9 cellular contexts compared by ENCODE assay signal in genomic region chr19:16078311-16078758, GRCh38. TPM values are rescaled to one million over a fixed set of nuclear protein-coding genes. Genes with fewer than 3 reads are reported as not detected.
DNase-seq lines count a peak whose midpoint lies in the region; ATAC-seq, FAIRE-seq and TF ChIP-seq lines count a peak whose summit lies in the region.
"Had no signal": no experiment of that assay in that cellular context is flagged by ENCODE, and none has a peak within 500 bp of the region (broad histone marks: within the 10 kb centered on the region; RNA-seq: fewer than 3 reads in every experiment).

No MANE protein-coding gene starts in this region.

- no peak for ATAC-seq in HG03095 (IDR thresholded peaks at IDR 0.05; ENCODE audit: unreplicated experiment)
- ATAC-seq in HG02981 (IDR thresholded peaks at IDR 0.05; ENCODE audit: unreplicated experiment): no peak

- peak overlapping the region; percentile 92 for H3K27ac ChIP-seq in caudate nucleus (ENCODE audit: low read depth, low read length)
- H3K27ac ChIP-seq in transverse colon: peak overlapping the region; percentile 99 to 100 (median 100)

- no peak for TF ChIP-seq EP300 in transverse colon (IDR thresholded peaks at IDR 0.05; ENCODE audit: low read depth)

- intact Hi-C loops in transverse colon (cut with DNase I; ENCODE audit: low total_unique reads): loop anchor here (5.0 kb wide), 1 partner anchor 209 kb away; no protein-coding TSS in a partner anchor

- FAIRE-seq in GM12892 (lab: Jason Lieb, UNC): peak; percentile 14
- FAIRE-seq: TTC549 had no signal

- peaks cover 17 to 61% (median 49%) of the 10 kb centered on the region in 4 donors for H3K4me1 ChIP-seq in transverse colon

- H3K27me3 ChIP-seq in transverse colon: no peaks in the 10 kb centered on the region

- DNase-seq in GM12892 (ENCODE audit: insufficient read length): no peak
- DNase-seq in caudate nucleus (lab: John Stamatoyannopoulos, UW): peak in 2 of 61 donors; percentile 24 to 28
- peak; percentile 56 for DNase-seq in medulla oblongata (ENCODE audit: extremely low spot score)
- DNase-seq in transverse colon: peak; percentile 45
- no peak for DNase-seq in NCI-H2196 treated with DMSO at 0.1 percent for 48 hours (lab: John Stamatoyannopoulos, UW; ENCODE audit: unreplicated experiment)

- WGBS in transverse colon (ENCODE audit: low coverage in 1 of 2), 2 donors: 10% methylated on average over 6 to 9 of the region's 9 CpGs

- H3K9me3 ChIP-seq in transverse colon: no peaks in the 10 kb centered on the region

- peak overlapping the region; percentile 82 to 100 (median 93) for H3K4me3 ChIP-seq in transverse colon

- TF ChIP-seq POLR2A in GM12892 (IDR thresholded peaks at IDR 0.05; ENCODE audit: low read depth, low read length) (peak; percentile 50), Raji (IDR thresholded peaks at IDR 0.05; ENCODE audit: insufficient read depth, low read depth, low read length) (0 out of 2 replicates have a peak, but pooled peaks have one; percentile 9), transverse colon (IDR thresholded peaks at IDR 0.05) (no peak)

- in situ Hi-C loops in transverse colon (cut with MboI; ENCODE audit: low pct_ligation_motif_present in 1 of 4, low pct_unique_long_range_greater_than_20kb in 1 of 4, low sequenced_read_pairs in 3 of 4): no loop called here

- no peak for TF ChIP-seq CTCF in transverse colon (IDR thresholded peaks at IDR 0.05)

- H3K36me3 ChIP-seq in transverse colon: peaks cover 0 to 20% (median 6%) of the 10 kb centered on the region in 4 donors

RNA-seq across cellular contexts. Expression of gene TPM4, which starts 2.0 kb away (rescaled TPM):
- 494 TPM for polyA plus RNA-seq in GM12892 (2012; ENCODE audit: missing spikeins)
- 100 to 1,000 TPM; 228 to 491 (median 288) TPM for total RNA-seq in transverse colon

RNA-seq across cellular contexts. Expression of gene RAB8A, which starts 33.4 kb away (rescaled TPM):
- polyA plus RNA-seq in GM12892 (2012; ENCODE audit: missing spikeins): 158 TPM
- 100 to 1,000 TPM in 1 of 4 donors, 10 to 100 TPM in 3; 22.3 to 102 (median 67.9) TPM for total RNA-seq in transverse colon

Comparison
In these comparisons a context has a peak if more than half of its experiments do, and no peak if none do; other contexts are left out.
1. DNase-seq: peak in medulla oblongata (single experiment) and transverse colon (single experiment); none in GM12892 (single experiment) and NCI-H2196 treated with DMSO at 0.1 percent for 48 hours (single experiment).